Comparison of ENCODE assay signal across 1 cellular context in genomic region chr9:99793528-99793927, GRCh38.
TF ChIP-seq lines count a peak whose summit lies in the region.

No MANE protein-coding gene starts in this region.

TF ChIP-seq in K562, 482 proteins besides CTCF, POLR2A, EP300 and RAD21 (continued from another document):
- TF ChIP-seq ZBTB2 (IDR thresholded peaks at IDR 0.05), result no peak
- TF ChIP-seq ZNF316 (IDR thresholded peaks at IDR 0.05), result peak; percentile 84
- TF ChIP-seq FOXP4 (CRISPR knock-in tag; IDR thresholded peaks at IDR 0.05; ENCODE audit: borderline replicate concordance), result no peak
